16 cellular contexts compared by ENCODE assay signal in the genomic region with DNA sequence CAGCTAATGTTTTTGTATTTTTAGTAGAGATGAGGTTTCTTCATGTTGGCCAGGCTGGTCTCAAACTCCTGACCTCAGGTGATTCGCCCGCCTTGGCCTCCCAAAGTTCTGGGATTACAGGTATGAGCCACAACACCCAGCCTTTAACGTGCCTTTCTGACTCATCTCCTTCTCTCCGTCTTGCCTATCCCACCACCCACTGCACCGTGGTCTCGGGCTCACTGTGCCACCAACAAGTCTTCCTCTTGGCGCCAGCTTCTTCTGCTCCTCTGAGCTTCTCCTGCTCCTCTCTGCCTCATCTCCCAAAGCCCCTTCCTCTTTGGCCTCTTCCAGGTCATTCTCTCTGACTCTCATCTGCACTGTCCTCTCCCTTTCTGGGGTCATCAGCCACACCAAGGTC. TPM values are rescaled to one million over a fixed set of nuclear protein-coding genes. Genes with fewer than 3 reads are reported as not detected.
DNase-seq lines count a peak whose midpoint lies in the region; ATAC-seq and TF ChIP-seq lines count a peak whose summit lies in the region.
"Had no signal": no experiment of that assay in that cellular context is flagged by ENCODE, and none has a peak within 500 bp of the region (broad histone marks: within the 10 kb centered on the region; RNA-seq: fewer than 3 reads in every experiment).

No MANE protein-coding gene starts in this region.

- H3K4me1 Mint-ChIP-seq in activated T-cell treated with anti-CD3 and anti-CD28 coated beads, Interleukin-2, amount 50 U/mL, for 72 hours (ENCODE audit: low read depth) = peaks cover 7% of the 10 kb centered on the region
- no peaks in the 10 kb centered on the region for H3K4me1 Mint-ChIP-seq in activated T-cell treated with anti-CD3 and anti-CD28 coated beads, Interleukin-2, amount 50 U/mL, for 4 hours (ENCODE audit: low read depth)
- peaks cover 5% of the 10 kb centered on the region for H3K4me1 Mint-ChIP-seq in activated T-helper 2 cell treated with anti-CD3 and anti-CD28 coated beads, Interferon-gamma antibody, Interleukin-2, Interleukin-4, amounts not matched to agents 10 μg/mL and 5 μg/mL and 100 μg/mL, durations not matched to agents 14 hours and 24 hours and 36 hours (ENCODE audit: low read depth)
- peaks cover 12% of the 10 kb centered on the region for H3K4me1 Mint-ChIP-seq in WTC11

- H3K4me3 Mint-ChIP-seq in activated T-cell treated with anti-CD3 and anti-CD28 coated beads, Interleukin-2, amount 50 U/mL, for 72 hours = no peak overlapping the region
- H3K4me3 Mint-ChIP-seq in activated T-cell treated with anti-CD3 and anti-CD28 coated beads, Interleukin-2, amount 50 U/mL, for 4 hours = no peak overlapping the region
- H3K4me3 Mint-ChIP-seq in activated T-helper 2 cell treated with anti-CD3 and anti-CD28 coated beads, Interferon-gamma antibody, Interleukin-2, Interleukin-4, amounts not matched to agents 10 μg/mL and 5 μg/mL and 100 μg/mL, durations not matched to agents 14 hours and 24 hours and 36 hours (ENCODE audit: low read depth) = no peak overlapping the region
- no peak overlapping the region for H3K4me3 Mint-ChIP-seq in WTC11

- ATAC-seq in activated T-cell treated with anti-CD3 and anti-CD28 coated beads, Interleukin-2, amount 50 U/mL, for 72 hours (replicated peaks in 1 of 2) = peak; percentile 59 to 63
- ATAC-seq in activated T-cell treated with anti-CD3 and anti-CD28 coated beads, Interleukin-2, amount 50 U/mL, for 4 hours = no peak
- no peak for ATAC-seq in WTC11

- H3K27ac Mint-ChIP-seq in activated T-cell treated with anti-CD3 and anti-CD28 coated beads, Interleukin-2, amount 50 U/mL, for 72 hours = no peak overlapping the region
- H3K27ac Mint-ChIP-seq in activated T-helper 2 cell treated with anti-CD3 and anti-CD28 coated beads, Interferon-gamma antibody, Interleukin-2, Interleukin-4, amounts not matched to agents 10 μg/mL and 5 μg/mL and 100 μg/mL, durations not matched to agents 14 hours and 24 hours and 36 hours = peak overlapping the region; percentile 0
- no peak overlapping the region for H3K27ac Mint-ChIP-seq in WTC11
- H3K27ac Mint-ChIP-seq: CD4-positive, CD25-positive, alpha-beta regulatory T cell; IgD-negative memory B cell had no signal

- POLR2A ChIA-PET in WTC11 (lab: Charles Lee) = no interaction called here

- TF ChIP-seq CTCF in WTC11 (IDR thresholded peaks at IDR 0.05) = no peak

- intact Hi-C loops in activated T-helper 2 cell treated with anti-CD3 and anti-CD28 coated beads, Interferon-gamma antibody, Interleukin-2, Interleukin-4, amounts not matched to agents 10 μg/mL and 5 μg/mL and 100 μg/mL, durations not matched to agents 14 hours and 24 hours and 36 hours (cut with micrococcal nuclease) = no loop called here

- no peaks in the 10 kb centered on the region for H3K36me3 Mint-ChIP-seq in activated T-cell treated with anti-CD3 and anti-CD28 coated beads, Interleukin-2, amount 50 U/mL, for 72 hours (ENCODE audit: insufficient read depth in 2 of 2)
- no peaks in the 10 kb centered on the region for H3K36me3 Mint-ChIP-seq in activated T-cell treated with anti-CD3 and anti-CD28 coated beads, Interleukin-2, amount 50 U/mL, for 4 hours (ENCODE audit: insufficient read depth)
- H3K36me3 Mint-ChIP-seq in activated T-helper 2 cell treated with anti-CD3 and anti-CD28 coated beads, Interferon-gamma antibody, Interleukin-2, Interleukin-4, amounts not matched to agents 10 μg/mL and 5 μg/mL and 100 μg/mL, durations not matched to agents 14 hours and 24 hours and 36 hours (ENCODE audit: low read depth) = no peaks in the 10 kb centered on the region
- no peaks in the 10 kb centered on the region for H3K36me3 Mint-ChIP-seq in WTC11
- H3K36me3 Mint-ChIP-seq: CD4-positive, CD25-positive, alpha-beta regulatory T cell; IgD-negative memory B cell had no signal

- CTCF ChIA-PET in WTC11 (lab: Charles Lee) = interaction anchor here (0.6 to 1.8 kb wide), 5 partner anchors 14 to 737 kb away, joined by 3 to 12 read pairs (median 3); no protein-coding TSS in a partner anchor

- peak in 1 of 2 donors; percentile 47 for DNase-seq in activated T-cell treated with anti-CD3 and anti-CD28 coated beads, Interleukin-2, amount 50 U/mL, for 72 hours
- no peak for DNase-seq in activated T-cell treated with anti-CD3 and anti-CD28 coated beads, Interleukin-2, amount 50 U/mL, for 4 hours
- DNase-seq in activated T-helper 2 cell treated with anti-CD3 and anti-CD28 coated beads, Interferon-gamma antibody, Interleukin-2, Interleukin-4, amounts not matched to agents 10 μg/mL and 5 μg/mL and 100 μg/mL, durations not matched to agents 14 hours and 24 hours and 36 hours (ENCODE audit: low spot score) = no peak
- DNase-seq in mesenteric fat pad (ENCODE audit: low spot score) = peak; percentile 24
- no peak for DNase-seq in activated CD4-positive, CD25-positive, alpha-beta regulatory T cell (lab: John Stamatoyannopoulos, UW)
- DNase-seq in WTC11 (ENCODE audit: low spot score) = no peak
- DNase-seq in HCEC 1CT = no peak
- DNase-seq: CD4-positive, CD25-positive, alpha-beta regulatory T cell; NCI-H1105 treated with DMSO at 0.1 percent for 48 hours; NCI-H1694; NCI-H2081; NCI-H2171; NCI-H345; NCI-H774; NK-92 treated with Interleukin-12 subunit alpha and Interleukin-12 subunit beta, amount 100 ng/mL, for 24 hours had no signal

- no peaks in the 10 kb centered on the region for H3K27me3 Mint-ChIP-seq in activated T-cell treated with anti-CD3 and anti-CD28 coated beads, Interleukin-2, amount 50 U/mL, for 72 hours (ENCODE audit: low read depth)
- H3K27me3 Mint-ChIP-seq in activated T-cell treated with anti-CD3 and anti-CD28 coated beads, Interleukin-2, amount 50 U/mL, for 4 hours (ENCODE audit: low read depth) = no peaks in the 10 kb centered on the region
- H3K27me3 Mint-ChIP-seq in activated T-helper 2 cell treated with anti-CD3 and anti-CD28 coated beads, Interferon-gamma antibody, Interleukin-2, Interleukin-4, amounts not matched to agents 10 μg/mL and 5 μg/mL and 100 μg/mL, durations not matched to agents 14 hours and 24 hours and 36 hours (ENCODE audit: low read depth) = no peaks in the 10 kb centered on the region
- H3K27me3 Mint-ChIP-seq in WTC11 (ENCODE audit: low read depth) = peaks cover 6% of the 10 kb centered on the region; the same call in 1 of the 2 replicates

- H3K9me3 Mint-ChIP-seq in activated T-cell treated with anti-CD3 and anti-CD28 coated beads, Interleukin-2, amount 50 U/mL, for 72 hours = no peaks in the 10 kb centered on the region
- no peaks in the 10 kb centered on the region for H3K9me3 Mint-ChIP-seq in activated T-cell treated with anti-CD3 and anti-CD28 coated beads, Interleukin-2, amount 50 U/mL, for 4 hours
- no peaks in the 10 kb centered on the region for H3K9me3 Mint-ChIP-seq in activated T-helper 2 cell treated with anti-CD3 and anti-CD28 coated beads, Interferon-gamma antibody, Interleukin-2, Interleukin-4, amounts not matched to agents 10 μg/mL and 5 μg/mL and 100 μg/mL, durations not matched to agents 14 hours and 24 hours and 36 hours
- no peaks in the 10 kb centered on the region for H3K9me3 Mint-ChIP-seq in WTC11
- H3K9me3 Mint-ChIP-seq: CD4-positive, CD25-positive, alpha-beta regulatory T cell; IgD-negative memory B cell had no signal

TF ChIP-seq in WTC11, 78 proteins besides CTCF, POLR2A, EP300 and RAD21:
- TF ChIP-seq PRRX2 (CRISPR knock-in tag; IDR thresholded peaks at IDR 0.05) = no peak
- TF ChIP-seq NFE2L1 (CRISPR knock-in tag; IDR thresholded peaks at IDR 0.05) = no peak
- TF ChIP-seq SOX15 (CRISPR knock-in tag; IDR thresholded peaks at IDR 0.05) = no peak
- TF ChIP-seq ZNF138 (CRISPR knock-in tag; conservative IDR thresholded peaks at IDR 0.05) = no peak
- TF ChIP-seq SP1 (CRISPR knock-in tag; conservative IDR thresholded peaks at IDR 0.05) = no peak
- TF ChIP-seq TEAD4 (CRISPR knock-in tag; IDR thresholded peaks at IDR 0.05) = no peak

RNA-seq across cellular contexts. Expression of a gene that starts 41.0 kb away (rescaled TPM):
- total RNA-seq in activated T-cell treated with anti-CD3 and anti-CD28 coated beads, Interleukin-2, amount 50 U/mL, for 72 hours = 10 to 100 TPM; 13.0 to 15.5 TPM
- 10 to 100 TPM; 10.0 to 12.8 (median 10.1) TPM for total RNA-seq in activated T-cell treated with anti-CD3 and anti-CD28 coated beads, Interleukin-2, amount 50 U/mL, for 4 hours
- total RNA-seq in activated T-helper 2 cell treated with anti-CD3 and anti-CD28 coated beads, Interferon-gamma antibody, Interleukin-2, Interleukin-4, amounts not matched to agents 10 μg/mL and 5 μg/mL and 100 μg/mL, durations not matched to agents 14 hours and 24 hours and 36 hours = 11.8 and 11.9 TPM in 2 replicates
- 9.6 TPM for total RNA-seq in mesenteric fat pad
- total RNA-seq in WTC11 (2021) = 8.7 to 11.5 TPM (median 11.0 TPM) in 3 replicates

Comparison
In these comparisons a context has a peak if more than half of its experiments do, and no peak if none do; other contexts are left out.
1. ATAC-seq: peak in activated T-cell treated with anti-CD3 and anti-CD28 coated beads, Interleukin-2, amount 50 U/mL, for 72 hours (2 of 2); none in activated T-cell treated with anti-CD3 and anti-CD28 coated beads, Interleukin-2, amount 50 U/mL, for 4 hours (0 of 2) and WTC11 (single experiment).